Comparison of ENCODE assay signal across 18 cellular contexts in genomic region chr4:155402941-155403340, GRCh38.
"Had no signal": no experiment of that assay in that cellular context is flagged by ENCODE, and none has a peak within 500 bp of the region (broad histone marks: within the 10 kb centered on the region; RNA-seq: fewer than 3 reads in every experiment).

No MANE protein-coding gene starts in this region.

- H3K27ac Mint-ChIP-seq: activated CD4-positive, alpha-beta T cell treated with anti-CD3 and anti-CD28 coated beads, Interleukin-2, amount 10 ng/mL, durations not matched to agents 24 days and 14 days; activated naive CD8-positive, alpha-beta T cell treated with anti-CD3 and anti-CD28 coated beads, Interleukin-2, amount 10 ng/mL, durations not matched to agents 7 days and 5 days; effector memory CD8-positive, alpha-beta T cell; stimulated activated effector memory CD8-positive, alpha-beta T cell treated with anti-CD3 and anti-CD28 coated beads, Interleukin-12 subunit alpha, Interleukin-12 subunit beta, amount 100 ng/mL, for 72 hours had no signal

- H3K4me1 Mint-ChIP-seq: activated CD4-positive, alpha-beta T cell treated with anti-CD3 and anti-CD28 coated beads, Interleukin-2, amount 10 ng/mL, durations not matched to agents 24 days and 14 days; activated naive CD8-positive, alpha-beta T cell treated with anti-CD3 and anti-CD28 coated beads, Interleukin-2, amount 10 ng/mL, durations not matched to agents 7 days and 5 days; neural crest cell; stimulated activated effector memory CD8-positive, alpha-beta T cell treated with anti-CD3 and anti-CD28 coated beads, Interleukin-12 subunit alpha, Interleukin-12 subunit beta, amount 100 ng/mL, for 72 hours had no signal

- FAIRE-seq: keratinocyte had no signal

- H3K27ac ChIP-seq: epithelial cell of prostate, gastrocnemius medialis, ovary, thyroid gland had no signal

- H3K36me3 Mint-ChIP-seq: activated naive CD8-positive, alpha-beta T cell treated with anti-CD3 and anti-CD28 coated beads, Interleukin-2, amount 10 ng/mL, durations not matched to agents 7 days and 5 days; stimulated activated effector memory CD8-positive, alpha-beta T cell treated with anti-CD3 and anti-CD28 coated beads, Interleukin-12 subunit alpha, Interleukin-12 subunit beta, amount 100 ng/mL, for 72 hours had no signal

- H3K4me1 ChIP-seq: gastrocnemius medialis, thyroid gland had no signal

- H3K27me3 ChIP-seq: gastrocnemius medialis, ovary had no signal

- DNase-seq: activated CD4-positive, alpha-beta T cell treated with anti-CD3 and anti-CD28 coated beads, Interleukin-2, amount 10 ng/mL, durations not matched to agents 24 days and 14 days; activated CD4-positive, CD25-positive, alpha-beta regulatory T cell; activated CD8-positive, alpha-beta memory T cell treated with anti-CD3 and anti-CD28 coated beads, Interleukin-2, amount 50 U/mL, for 48 hours; activated naive CD4-positive, alpha-beta T cell; activated naive CD8-positive, alpha-beta T cell treated with anti-CD3 and anti-CD28 coated beads, Interleukin-2, amount 10 ng/mL, durations not matched to agents 7 days and 5 days; aorta; dermis blood vessel endothelial cell; effector memory CD8-positive, alpha-beta T cell; gastrocnemius medialis; mesenchymal stem cell; ovary; stimulated activated CD4-positive, alpha-beta T cell treated with anti-CD3 and anti-CD28 coated beads, Interleukin-1b, Interleukin-23, amount 100 ng/mL, for 48 hours; T-helper 2 cell; thyroid gland had no signal

- ATAC-seq: effector memory CD8-positive, alpha-beta T cell; gastrocnemius medialis had no signal

- H3K9me3 ChIP-seq: gastrocnemius medialis, ovary, thyroid gland had no signal

- H3K4me3 Mint-ChIP-seq: activated CD4-positive, alpha-beta T cell treated with anti-CD3 and anti-CD28 coated beads, Interleukin-2, amount 10 ng/mL, durations not matched to agents 24 days and 14 days; activated naive CD8-positive, alpha-beta T cell treated with anti-CD3 and anti-CD28 coated beads, Interleukin-2, amount 10 ng/mL, durations not matched to agents 7 days and 5 days; effector memory CD8-positive, alpha-beta T cell; neural crest cell; stimulated activated effector memory CD8-positive, alpha-beta T cell treated with anti-CD3 and anti-CD28 coated beads, Interleukin-12 subunit alpha, Interleukin-12 subunit beta, amount 100 ng/mL, for 72 hours had no signal

- H3K36me3 ChIP-seq: gastrocnemius medialis, ovary, thyroid gland had no signal

- H3K9me3 Mint-ChIP-seq: activated CD4-positive, alpha-beta T cell treated with anti-CD3 and anti-CD28 coated beads, Interleukin-2, amount 10 ng/mL, durations not matched to agents 24 days and 14 days; activated naive CD8-positive, alpha-beta T cell treated with anti-CD3 and anti-CD28 coated beads, Interleukin-2, amount 10 ng/mL, durations not matched to agents 7 days and 5 days; effector memory CD8-positive, alpha-beta T cell; neural crest cell; stimulated activated effector memory CD8-positive, alpha-beta T cell treated with anti-CD3 and anti-CD28 coated beads, Interleukin-12 subunit alpha, Interleukin-12 subunit beta, amount 100 ng/mL, for 72 hours had no signal

- H3K4me3 ChIP-seq: gastrocnemius medialis, ovary, thyroid gland had no signal
